In the genomic region with DNA sequence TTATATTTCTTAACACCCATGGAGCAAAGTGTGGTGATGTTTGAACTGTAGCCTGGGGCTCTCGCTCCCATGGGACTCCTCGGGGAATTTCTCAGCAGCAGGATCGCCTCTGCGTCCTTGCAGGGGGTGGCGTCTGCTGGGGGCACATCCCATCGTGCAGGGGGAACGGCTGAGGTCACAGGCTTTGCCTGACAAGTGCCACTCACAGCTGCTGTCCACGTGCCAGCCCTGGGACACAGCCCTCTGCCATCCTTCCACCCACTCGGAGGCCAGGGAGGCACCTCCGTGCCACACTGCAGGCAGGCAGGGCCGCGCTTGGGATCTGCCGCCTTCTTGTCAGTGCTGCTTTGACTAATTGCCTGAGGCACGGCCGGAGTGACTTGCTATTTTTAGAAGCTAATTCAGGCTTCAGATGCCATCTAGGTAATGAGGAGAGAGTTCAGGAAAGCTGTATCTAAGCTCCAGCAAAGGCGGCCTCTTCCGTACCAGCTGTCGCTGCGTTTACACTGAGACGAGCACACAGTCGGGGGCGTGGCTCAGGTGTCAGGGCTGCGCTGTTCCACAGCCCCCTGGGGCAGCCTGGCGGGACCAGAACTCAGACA, we compare ENCODE assay signal across 11 cellular contexts. TPM values are rescaled to one million over a fixed set of nuclear protein-coding genes. Genes with fewer than 3 reads are reported as not detected.
DNase-seq lines count a peak whose midpoint lies in the region; TF ChIP-seq lines count a peak whose summit lies in the region.
"Had no signal": no experiment of that assay in that cellular context is flagged by ENCODE, and none has a peak within 500 bp of the region (broad histone marks: within the 10 kb centered on the region; RNA-seq: fewer than 3 reads in every experiment).

No MANE protein-coding gene starts in this region.

- peak; percentile 22 for TF ChIP-seq RAD21 in neural cell (conservative IDR thresholded peaks at IDR 0.05)

- H3F3A ChIP-seq in neural cell (ENCODE audit: insufficient read depth, low read length, poor library complexity, severe bottlenecking): no peaks in the 10 kb centered on the region

- DNase-seq in DMS153 treated with DMSO at 0.1 percent for 48 hours (lab: John Stamatoyannopoulos, UW; ENCODE audit: unreplicated experiment) (peak; percentile 39), NCI-H2227 treated with DMSO at 0.1 percent for 48 hours (lab: John Stamatoyannopoulos, UW) (peak; percentile 51), inferior parietal cortex (ENCODE audit: extremely low spot score) (no peak), AG08395 (ENCODE audit: low spot score) (no peak)
- no peak for DNase-seq in activated CD4-positive, alpha-beta T cell treated with anti-CD3 and anti-CD28 coated beads, Interleukin-2, amount 50 U/mL, for 48 hours
- DNase-seq in activated CD4-positive, alpha-beta T cell treated with anti-CD3 and anti-CD28 coated beads for 1 hour: no peak
- DNase-seq: activated gamma-delta T cell treated with Interleukin-2 at 50 U/mL for 16 hours; stimulated activated CD4-positive, alpha-beta T cell treated with anti-CD3 and anti-CD28 coated beads, Interleukin-2, amount 100 ng/mL, for 48 hours; T-helper 9 cell had no signal

- H3K4me3 ChIP-seq in neural cell (ENCODE audit: low read length): peak overlapping the region; percentile 55

- H3K27me3 ChIP-seq in neural cell (ENCODE audit: insufficient read depth, low read depth, low read length): no peaks in the 10 kb centered on the region

- no peaks in the 10 kb centered on the region for H3K9me3 ChIP-seq in neural cell (ENCODE audit: low read length)

- H3K9ac ChIP-seq in neural cell (ENCODE audit: low read length): peak overlapping the region; percentile 67

- H3K9me2 ChIP-seq in neural cell (ENCODE audit: insufficient read depth, low read length): no peaks in the 10 kb centered on the region

- H4K20me1 ChIP-seq in neural cell (ENCODE audit: insufficient read depth): no peaks in the 10 kb centered on the region

- peak overlapping the region; percentile 14 for H2AFZ ChIP-seq in neural cell (ENCODE audit: low read depth, low read length)

- H3K27ac ChIP-seq in cingulate gyrus (ENCODE audit: low read depth, low read length): peak overlapping the region; percentile 47
- H3K27ac ChIP-seq in neural cell (ENCODE audit: low read length): peak overlapping the region; percentile 90

- H3K36me3 ChIP-seq in neural cell (ENCODE audit: insufficient read depth, low read length): peaks cover 5% of the 10 kb centered on the region

- no peak for TF ChIP-seq CTCF in neural cell (IDR thresholded peaks at IDR 0.05; ENCODE audit: poor library complexity, severe bottlenecking)

- H3K4me2 ChIP-seq in neural cell (ENCODE audit: low read length): peak overlapping the region; percentile 74

- TF ChIP-seq EP300 in neural cell (conservative IDR thresholded peaks at IDR 0.05; ENCODE audit: poor library complexity, severe bottlenecking): no peak

- H3K79me2 ChIP-seq in neural cell (replicated peaks; ENCODE audit: insufficient read depth, low read length): no peaks in the 10 kb centered on the region

TF ChIP-seq in neural cell, 6 proteins besides CTCF, POLR2A, EP300 and RAD21:
- no peak for TF ChIP-seq EZH2 (IDR thresholded peaks at IDR 0.05; ENCODE audit: borderline replicate concordance, insufficient read depth, low read length, poor library complexity, severe bottlenecking)
- TF ChIP-seq POLR2AphosphoS5 (IDR thresholded peaks at IDR 0.05): peak; percentile 50
- TF ChIP-seq SMC3 (conservative IDR thresholded peaks at IDR 0.05; ENCODE audit: poor library complexity): peak; percentile 22

RNA-seq across cellular contexts. Expression of gene PITRM1, which starts 45.7 kb away (rescaled TPM):
- 62.2 and 77.2 TPM in 2 replicates for polyA plus RNA-seq in neural cell
- polyA minus RNA-seq in neural cell: 69.6 and 75.7 TPM in 2 replicates

RNA-seq across cellular contexts. Expression of gene PFKP, which starts 59.5 kb away (rescaled TPM):
- polyA plus RNA-seq in neural cell: 23.0 and 27.9 TPM in 2 replicates
- polyA minus RNA-seq in neural cell: 23.8 and 26.5 TPM in 2 replicates

Comparison
In these comparisons a context has a peak if more than half of its experiments do, and no peak if none do; other contexts are left out.
1. DNase-seq: peak in DMS153 treated with DMSO at 0.1 percent for 48 hours (single experiment) and NCI-H2227 treated with DMSO at 0.1 percent for 48 hours (single experiment); none in activated CD4-positive, alpha-beta T cell treated with anti-CD3 and anti-CD28 coated beads, Interleukin-2, amount 50 U/mL, for 48 hours (0 of 2), inferior parietal cortex (single experiment), activated CD4-positive, alpha-beta T cell treated with anti-CD3 and anti-CD28 coated beads for 1 hour (single experiment) and AG08395 (single experiment).